In genomic region chr7:25854608-25855497, GRCh38 we compare ENCODE assay signal across 8 cellular contexts.
A peak's percentile ranks its signal among the peaks of the same experiment; 100 is the strongest.
DNase-seq lines count a peak whose midpoint lies in the region; ATAC-seq and TF ChIP-seq lines count a peak whose summit lies in the region.

No MANE protein-coding gene starts in this region.

- peaks cover 79% of the 10 kb centered on the region for H3K27me3 ChIP-seq in gastroesophageal sphincter
- H3K27me3 ChIP-seq in rectal smooth muscle tissue (ENCODE audit: control insufficient read depth, insufficient read depth, low read length): peaks cover 9% of the 10 kb centered on the region

- H3K9ac ChIP-seq in rectal smooth muscle tissue (ENCODE audit: low read length): no peak overlapping the region

- no peaks in the 10 kb centered on the region for H3K36me3 ChIP-seq in gastroesophageal sphincter
- H3K36me3 ChIP-seq in rectal smooth muscle tissue (ENCODE audit: control insufficient read depth, insufficient read depth, low read length): no peaks in the 10 kb centered on the region

- peak; percentile 23 for TF ChIP-seq CTCF in activated B cell treated with CpG ODN at 0.5 μM for 24 hours (IDR thresholded peaks at IDR 0.05)
- peak; percentile 57 to 82 (median 70) for TF ChIP-seq CTCF in gastroesophageal sphincter (IDR thresholded peaks at IDR 0.05)

- TF ChIP-seq EP300 in gastroesophageal sphincter (IDR thresholded peaks at IDR 0.05): no peak

- H3K36me3 Mint-ChIP-seq in activated B cell treated with CpG ODN at 0.5 μM for 24 hours (ENCODE audit: low read depth): peaks cover 2% of the 10 kb centered on the region

- CTCF ChIA-PET in activated B cell treated with CpG ODN at 0.5 μM for 24 hours (lab: Charles Lee): interaction anchor here (0.8 to 1.4 kb wide), 3 partner anchors 597 to 1332 kb away, joined by 3 to 4 read pairs (median 4); no protein-coding TSS in a partner anchor

- peak overlapping the region; percentile 32 for H3K27ac Mint-ChIP-seq in activated B cell treated with CpG ODN at 0.5 μM for 24 hours

- DNase-seq in DMS53 treated with DMSO at 0.1 percent for 48 hours (lab: John Stamatoyannopoulos, UW; ENCODE audit: unreplicated experiment) (peak; percentile 100), NCI-H2196 (lab: John Stamatoyannopoulos, UW; ENCODE audit: unreplicated experiment) (peak; percentile 93), activated B cell treated with CpG ODN at 0.5 μM for 24 hours (no peak)
- DNase-seq in activated CD4-positive, CD25-positive, alpha-beta regulatory T cell (lab: John Stamatoyannopoulos, UW): no peak

- WGBS in gastroesophageal sphincter (ENCODE audit: low coverage in 1 of 2), 2 donors: 13 to 20% methylated on average over 16 to 20 of the region's 20 CpGs

- H3K27ac ChIP-seq in gastroesophageal sphincter (peak overlapping the region; percentile 16 to 94 (median 88)), rectal smooth muscle tissue (ENCODE audit: low read depth, low read length) (peak overlapping the region; percentile 89)

- peaks cover 52% of the 10 kb centered on the region for H3K27me3 Mint-ChIP-seq in activated B cell treated with CpG ODN at 0.5 μM for 24 hours

- peaks cover 12% of the 10 kb centered on the region for H3K4me1 Mint-ChIP-seq in activated B cell treated with CpG ODN at 0.5 μM for 24 hours

- no peak overlapping the region for H3K4me3 Mint-ChIP-seq in activated B cell treated with CpG ODN at 0.5 μM for 24 hours

- peaks cover 0 to 8% (median 0%) of the 10 kb centered on the region in 3 donors for H3K9me3 ChIP-seq in gastroesophageal sphincter

- peaks cover 2% of the 10 kb centered on the region for H3K9me3 Mint-ChIP-seq in activated B cell treated with CpG ODN at 0.5 μM for 24 hours

- H3K4me3 ChIP-seq in gastroesophageal sphincter (peak overlapping the region in 1 of 2 donors; percentile 56), rectal smooth muscle tissue (ENCODE audit: low read length) (no peak overlapping the region)

- POLR2A ChIA-PET in activated B cell treated with CpG ODN at 0.5 μM for 24 hours (lab: Charles Lee): no interaction called here

- H3K4me1 ChIP-seq in gastroesophageal sphincter: peaks cover 6 to 73% (median 16%) of the 10 kb centered on the region in 3 donors
- H3K4me1 ChIP-seq in rectal smooth muscle tissue (ENCODE audit: control insufficient read depth, insufficient read depth, low read length): peaks cover 36% of the 10 kb centered on the region

- peak; percentile 19 to 43 for TF ChIP-seq POLR2A in gastroesophageal sphincter (IDR thresholded peaks at IDR 0.05)

- ATAC-seq in HG02938 (IDR thresholded peaks at IDR 0.05; ENCODE audit: unreplicated experiment) (peak; percentile 37), activated B cell treated with CpG ODN at 0.5 μM for 24 hours (ENCODE audit: low read depth) (no peak), gastroesophageal sphincter (peak; percentile 72), GM18873 (IDR thresholded peaks at IDR 0.05; ENCODE audit: low FRiP score, unreplicated experiment) (no peak)

- intact Hi-C loops in activated B cell treated with CpG ODN at 0.5 μM for 24 hours (cut with micrococcal nuclease): loop anchor here (5.0 kb wide), 2 partner anchors 1242 to 1392 kb away; partner anchors contain the start of gene HOXA1

Comparison
In these comparisons a context has a peak if more than half of its experiments do, and no peak if none do; other contexts are left out.
1. DNase-seq: peak in DMS53 treated with DMSO at 0.1 percent for 48 hours (single experiment) and NCI-H2196 (single experiment); none in activated B cell treated with CpG ODN at 0.5 μM for 24 hours (single experiment) and activated CD4-positive, CD25-positive, alpha-beta regulatory T cell (0 of 4).
2. ATAC-seq: peak in HG02938 (single experiment) and gastroesophageal sphincter (single experiment); none in activated B cell treated with CpG ODN at 0.5 μM for 24 hours (single experiment) and GM18873 (single experiment).